ENCODE assay signal across 25 cellular contexts in the genomic region with DNA sequence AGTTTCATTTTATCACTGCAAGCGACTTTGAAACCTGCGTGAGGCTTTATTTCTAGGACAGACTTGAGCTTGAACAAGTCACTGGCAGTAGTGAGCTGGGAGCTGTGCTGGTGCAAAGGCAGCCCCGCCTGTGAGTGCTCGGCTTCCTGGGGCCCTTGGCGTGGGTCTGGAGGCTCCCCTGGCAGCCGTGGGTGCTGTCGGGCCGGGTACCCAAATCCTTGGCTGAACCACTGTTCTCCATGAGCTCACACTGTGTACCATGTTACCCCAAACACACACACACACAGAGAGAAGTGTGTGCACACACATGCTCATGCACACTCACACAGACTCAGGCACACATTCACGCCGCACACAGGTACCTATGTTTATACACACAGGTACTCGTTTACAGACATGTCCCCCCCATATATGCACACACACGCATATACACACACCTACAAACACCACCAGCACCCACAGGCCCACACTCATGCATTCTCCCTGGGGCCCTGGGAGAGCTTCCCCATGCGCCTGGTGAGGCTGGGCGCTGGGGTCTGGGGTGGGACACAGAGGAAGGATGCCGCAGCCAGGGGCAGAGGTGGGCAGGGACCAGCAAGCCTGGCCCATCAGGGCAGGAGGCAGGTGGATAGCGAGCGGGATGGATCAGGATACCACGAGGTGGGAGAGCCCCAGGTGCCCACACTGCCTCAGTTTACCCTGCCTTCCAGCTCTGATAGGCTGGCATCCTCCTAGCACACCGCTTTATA.
"Had no signal": no experiment of that assay in that cellular context is flagged by ENCODE, and none has a peak within 500 bp of the region (broad histone marks: within the 10 kb centered on the region; RNA-seq: fewer than 3 reads in every experiment).

No MANE protein-coding gene starts in this region.

- H3K4me3 ChIP-seq: Peyer's patch had no signal

- DNase-seq: activated B cell treated with CpG ODN at 0.5 μM for 24 hours; activated CD4-positive, alpha-beta T cell treated with anti-CD3 and anti-CD28 coated beads for 1 hour; activated CD4-positive, alpha-beta T cell treated with anti-CD3 and anti-CD28 coated beads, Interleukin-2, amount 10 ng/mL, durations not matched to agents 24 days and 14 days; activated CD4-positive, alpha-beta T cell treated with anti-CD3 and anti-CD28 coated beads, Interleukin-2, amount 50 U/mL, for 48 hours; activated CD8-positive, alpha-beta memory T cell treated with anti-CD3 and anti-CD28 coated beads, Interleukin-2, amount 10 ng/mL, durations not matched to agents 7 days and 5 days; activated effector memory CD4-positive, alpha-beta T cell treated with Interleukin-2 at 50 U/mL for 16 hours; activated naive CD4-positive, alpha-beta T cell; activated T-cell treated with anti-CD3 and anti-CD28 coated beads, Interleukin-2, amount 50 U/mL, for 24 hours; amygdala; cerebellar nuclear complex; KG1; MV-4-11; NCI-H1092 treated with DMSO at 0.1 percent for 48 hours; NCI-H1417 treated with DMSO at 0.1 percent for 48 hours; NCI-H1694; NCI-H2029; NCI-H345; NCI-H510A; NCI-H526 treated with DMSO at 0.1 percent for 48 hours; NCI-H82; SHP77 treated with DMSO at 0.1 percent for 48 hours; T-helper 17 cell; T-helper 9 cell had no signal

- H3K27me3 ChIP-seq: Peyer's patch had no signal

- H3K36me3 ChIP-seq: Peyer's patch had no signal

- H3K4me1 ChIP-seq: Peyer's patch had no signal

- H3K9me3 ChIP-seq: Peyer's patch had no signal

- ATAC-seq: activated CD8-positive, alpha-beta memory T cell treated with anti-CD3 and anti-CD28 coated beads, Interleukin-2, amount 10 ng/mL, durations not matched to agents 7 days and 5 days; T-helper 17 cell had no signal

- H3K27ac ChIP-seq: Peyer's patch, RWPE1 had no signal
